In the genomic region with DNA sequence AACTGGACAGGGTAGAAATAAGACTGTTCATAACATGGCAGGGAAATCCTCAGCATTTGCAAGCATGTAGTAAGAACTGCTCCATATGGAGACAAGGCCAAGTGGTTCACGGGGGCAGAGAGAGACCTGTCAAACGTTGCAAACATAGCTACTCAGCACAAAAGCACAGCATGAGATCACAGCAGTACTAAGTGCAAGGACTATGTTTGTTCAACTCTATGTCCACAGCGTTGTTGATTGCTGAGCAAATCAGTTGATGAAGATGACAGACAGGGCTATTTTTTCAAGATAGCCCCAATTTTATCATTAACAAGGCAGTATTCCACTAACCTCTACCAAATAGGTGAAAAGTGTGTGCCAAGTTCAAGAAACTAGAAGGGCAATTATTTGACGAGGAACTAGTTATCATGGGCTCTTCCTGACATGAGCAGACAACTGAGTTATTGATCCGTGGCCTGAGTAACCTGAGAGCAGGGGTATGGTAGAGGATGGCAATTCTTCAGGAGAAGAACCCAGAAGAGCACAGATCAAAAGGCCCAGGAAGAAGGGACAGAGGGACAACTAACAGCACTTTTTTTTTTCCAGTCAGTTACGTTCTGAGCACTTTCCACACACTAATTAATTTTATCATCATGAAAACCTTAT, we compare ENCODE assay signal across 1 cellular context.
TF ChIP-seq lines count a peak whose summit lies in the region.

No MANE protein-coding gene starts in this region.

TF ChIP-seq in HepG2, 621 proteins besides CTCF, POLR2A, EP300 and RAD21 (continued from another document and continues in another):
- TF ChIP-seq, protein P1, sequence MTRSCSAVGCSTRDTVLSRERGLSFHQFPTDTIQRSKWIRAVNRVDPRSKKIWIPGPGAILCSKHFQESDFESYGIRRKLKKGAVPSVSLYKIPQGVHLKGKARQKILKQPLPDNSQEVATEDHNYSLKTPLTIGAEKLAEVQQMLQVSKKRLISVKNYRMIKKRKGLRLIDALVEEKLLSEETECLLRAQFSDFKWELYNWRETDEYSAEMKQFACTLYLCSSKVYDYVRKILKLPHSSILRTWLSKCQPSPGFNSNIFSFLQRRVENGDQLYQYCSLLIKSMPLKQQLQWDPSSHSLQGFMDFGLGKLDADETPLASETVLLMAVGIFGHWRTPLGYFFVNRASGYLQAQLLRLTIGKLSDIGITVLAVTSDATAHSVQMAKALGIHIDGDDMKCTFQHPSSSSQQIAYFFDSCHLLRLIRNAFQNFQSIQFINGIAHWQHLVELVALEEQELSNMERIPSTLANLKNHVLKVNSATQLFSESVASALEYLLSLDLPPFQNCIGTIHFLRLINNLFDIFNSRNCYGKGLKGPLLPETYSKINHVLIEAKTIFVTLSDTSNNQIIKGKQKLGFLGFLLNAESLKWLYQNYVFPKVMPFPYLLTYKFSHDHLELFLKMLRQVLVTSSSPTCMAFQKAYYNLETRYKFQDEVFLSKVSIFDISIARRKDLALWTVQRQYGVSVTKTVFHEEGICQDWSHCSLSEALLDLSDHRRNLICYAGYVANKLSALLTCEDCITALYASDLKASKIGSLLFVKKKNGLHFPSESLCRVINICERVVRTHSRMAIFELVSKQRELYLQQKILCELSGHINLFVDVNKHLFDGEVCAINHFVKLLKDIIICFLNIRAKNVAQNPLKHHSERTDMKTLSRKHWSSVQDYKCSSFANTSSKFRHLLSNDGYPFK (CRISPR knock-in tag; IDR thresholded peaks at IDR 0.05; ENCODE audit: borderline replicate concordance) = no peak
- TF ChIP-seq, protein P2, sequence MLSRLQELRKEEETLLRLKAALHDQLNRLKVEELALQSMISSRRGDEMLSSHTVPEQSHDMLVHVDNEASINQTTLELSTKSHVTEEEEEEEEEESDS (CRISPR knock-in tag; IDR thresholded peaks at IDR 0.05; ENCODE audit: borderline replicate concordance) = no peak
- TF ChIP-seq ZNF513 (CRISPR knock-in tag; conservative IDR thresholded peaks at IDR 0.05) = no peak
- peak; percentile 10; the same call in 1 of the 2 replicates for TF ChIP-seq MAX (IDR thresholded peaks at IDR 0.05)
- TF ChIP-seq, protein P3, sequence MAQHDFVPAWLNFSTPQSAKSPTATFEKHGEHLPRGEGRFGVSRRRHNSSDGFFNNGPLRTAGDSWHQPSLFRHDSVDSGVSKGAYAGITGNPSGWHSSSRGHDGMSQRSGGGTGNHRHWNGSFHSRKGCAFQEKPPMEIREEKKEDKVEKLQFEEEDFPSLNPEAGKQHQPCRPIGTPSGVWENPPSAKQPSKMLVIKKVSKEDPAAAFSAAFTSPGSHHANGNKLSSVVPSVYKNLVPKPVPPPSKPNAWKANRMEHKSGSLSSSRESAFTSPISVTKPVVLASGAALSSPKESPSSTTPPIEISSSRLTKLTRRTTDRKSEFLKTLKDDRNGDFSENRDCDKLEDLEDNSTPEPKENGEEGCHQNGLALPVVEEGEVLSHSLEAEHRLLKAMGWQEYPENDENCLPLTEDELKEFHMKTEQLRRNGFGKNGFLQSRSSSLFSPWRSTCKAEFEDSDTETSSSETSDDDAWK (CRISPR knock-in tag; IDR thresholded peaks at IDR 0.05) = no peak
- TF ChIP-seq, protein P4, sequence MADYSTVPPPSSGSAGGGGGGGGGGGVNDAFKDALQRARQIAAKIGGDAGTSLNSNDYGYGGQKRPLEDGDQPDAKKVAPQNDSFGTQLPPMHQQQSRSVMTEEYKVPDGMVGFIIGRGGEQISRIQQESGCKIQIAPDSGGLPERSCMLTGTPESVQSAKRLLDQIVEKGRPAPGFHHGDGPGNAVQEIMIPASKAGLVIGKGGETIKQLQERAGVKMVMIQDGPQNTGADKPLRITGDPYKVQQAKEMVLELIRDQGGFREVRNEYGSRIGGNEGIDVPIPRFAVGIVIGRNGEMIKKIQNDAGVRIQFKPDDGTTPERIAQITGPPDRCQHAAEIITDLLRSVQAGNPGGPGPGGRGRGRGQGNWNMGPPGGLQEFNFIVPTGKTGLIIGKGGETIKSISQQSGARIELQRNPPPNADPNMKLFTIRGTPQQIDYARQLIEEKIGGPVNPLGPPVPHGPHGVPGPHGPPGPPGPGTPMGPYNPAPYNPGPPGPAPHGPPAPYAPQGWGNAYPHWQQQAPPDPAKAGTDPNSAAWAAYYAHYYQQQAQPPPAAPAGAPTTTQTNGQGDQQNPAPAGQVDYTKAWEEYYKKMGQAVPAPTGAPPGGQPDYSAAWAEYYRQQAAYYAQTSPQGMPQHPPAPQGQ (CRISPR knock-in tag; IDR thresholded peaks at IDR 0.05; ENCODE audit: borderline replicate concordance) = no peak
- no peak for TF ChIP-seq HMG20B (CRISPR knock-in tag; conservative IDR thresholded peaks at IDR 0.05)
- peak; percentile 71 for TF ChIP-seq TBX2 (CRISPR knock-in tag; IDR thresholded peaks at IDR 0.05; ENCODE audit: borderline replicate concordance)
- no peak for TF ChIP-seq HOXD1 (CRISPR knock-in tag; IDR thresholded peaks at IDR 0.05)
- TF ChIP-seq SOX13 (IDR thresholded peaks at IDR 0.05) = peak; percentile 14; the same call in 1 of the 2 replicates
- peak in 1 of 2 experiments; percentile 47; a peak in 2 of 4 replicates for TF ChIP-seq SOX13 (CRISPR knock-in tag; conservative IDR thresholded peaks at IDR 0.05 in 1 of 2, IDR thresholded peaks at IDR 0.05 in 1 of 2)
- TF ChIP-seq, protein P5, sequence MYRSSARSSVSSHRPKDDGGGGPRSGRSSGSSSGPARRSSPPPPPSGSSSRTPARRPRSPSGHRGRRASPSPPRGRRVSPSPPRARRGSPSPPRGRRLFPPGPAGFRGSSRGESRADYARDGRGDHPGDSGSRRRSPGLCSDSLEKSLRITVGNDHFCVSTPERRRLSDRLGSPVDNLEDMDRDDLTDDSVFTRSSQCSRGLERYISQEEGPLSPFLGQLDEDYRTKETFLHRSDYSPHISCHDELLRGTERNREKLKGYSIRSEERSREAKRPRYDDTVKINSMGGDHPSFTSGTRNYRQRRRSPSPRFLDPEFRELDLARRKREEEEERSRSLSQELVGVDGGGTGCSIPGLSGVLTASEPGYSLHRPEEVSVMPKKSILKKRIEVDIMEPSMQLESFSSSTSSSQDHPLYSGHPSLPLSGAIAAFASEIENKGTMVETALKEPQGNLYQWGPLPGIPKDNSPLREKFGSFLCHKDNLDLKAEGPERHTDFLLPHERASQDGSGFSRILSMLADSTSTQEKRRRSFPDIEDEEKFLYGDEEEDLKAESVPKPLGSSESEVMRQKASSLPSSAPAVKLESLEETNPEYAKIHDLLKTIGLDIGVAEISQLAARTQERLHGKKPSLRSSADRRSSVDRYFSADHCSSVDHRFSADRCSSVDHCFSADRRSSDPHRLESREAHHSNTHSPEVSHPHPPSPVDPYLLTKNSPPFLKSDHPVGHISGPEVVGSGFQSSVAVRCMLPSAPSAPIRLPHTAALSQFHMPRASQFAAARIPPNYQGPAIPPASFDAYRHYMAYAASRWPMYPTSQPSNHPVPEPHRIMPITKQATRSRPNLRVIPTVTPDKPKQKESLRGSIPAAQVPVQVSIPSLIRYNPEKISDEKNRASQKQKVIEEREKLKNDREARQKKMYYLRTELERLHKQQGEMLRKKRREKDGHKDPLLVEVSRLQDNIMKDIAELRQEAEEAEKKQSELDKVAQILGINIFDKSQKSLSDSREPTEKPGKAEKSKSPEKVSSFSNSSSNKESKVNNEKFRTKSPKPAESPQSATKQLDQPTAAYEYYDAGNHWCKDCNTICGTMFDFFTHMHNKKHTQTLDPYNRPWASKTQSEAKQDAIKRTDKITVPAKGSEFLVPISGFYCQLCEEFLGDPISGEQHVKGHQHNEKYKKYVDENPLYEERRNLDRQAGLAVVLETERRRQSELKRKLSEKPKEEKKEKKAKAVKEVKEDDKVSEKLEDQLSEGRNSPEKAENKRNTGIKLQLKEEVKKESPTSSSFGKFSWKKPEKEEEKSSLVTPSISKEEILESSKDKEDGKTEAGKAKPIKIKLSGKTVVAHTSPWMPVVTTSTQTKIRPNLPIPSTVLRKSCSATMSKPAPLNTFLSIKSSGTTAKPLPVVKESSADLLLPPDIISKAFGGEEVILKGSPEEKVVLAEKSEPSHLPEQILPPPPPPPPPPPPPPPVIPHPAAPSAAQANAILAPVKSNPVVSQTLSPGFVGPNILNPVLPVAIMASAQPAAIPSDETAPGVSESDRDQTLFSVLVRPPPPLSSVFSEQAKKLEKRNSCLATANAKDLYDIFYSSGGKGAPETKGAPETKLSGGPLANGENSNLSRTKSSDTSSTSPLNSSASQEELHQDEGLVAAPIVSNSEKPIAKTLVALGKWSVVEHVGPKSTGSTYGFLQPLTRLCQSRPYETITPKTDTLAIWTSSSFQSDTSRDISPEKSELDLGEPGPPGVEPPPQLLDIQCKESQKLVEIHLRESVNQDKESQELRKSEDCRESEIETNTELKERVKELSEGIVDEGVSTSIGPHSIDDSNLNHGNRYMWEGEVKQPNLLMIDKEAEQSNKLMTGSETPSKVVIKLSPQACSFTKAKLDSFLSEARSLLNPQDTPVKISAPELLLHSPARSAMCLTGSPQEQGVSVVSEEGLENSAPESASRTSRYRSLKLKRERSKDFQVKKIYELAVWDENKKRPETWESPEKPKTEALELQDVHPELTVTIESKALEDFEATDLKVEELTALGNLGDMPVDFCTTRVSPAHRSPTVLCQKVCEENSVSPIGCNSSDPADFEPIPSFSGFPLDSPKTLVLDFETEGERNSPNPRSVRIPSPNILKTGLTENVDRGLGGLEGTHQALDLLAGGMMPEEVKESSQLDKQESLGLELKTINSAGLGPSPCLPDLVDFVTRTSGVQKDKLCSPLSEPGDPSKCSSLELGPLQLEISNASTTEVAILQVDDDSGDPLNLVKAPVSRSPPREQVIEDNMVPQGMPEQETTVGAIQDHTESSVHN (CRISPR knock-in tag; IDR thresholded peaks at IDR 0.05) = no peak
- TF ChIP-seq ZNF256 (CRISPR knock-in tag; conservative IDR thresholded peaks at IDR 0.05) = no peak
- TF ChIP-seq PLRG1 (conservative IDR thresholded peaks at IDR 0.05) = no peak
- peak; percentile 99 for TF ChIP-seq ZSCAN21 (CRISPR knock-in tag; IDR thresholded peaks at IDR 0.05; ENCODE audit: borderline replicate concordance)
- no peak for TF ChIP-seq TBL1XR1 (IDR thresholded peaks at IDR 0.05; ENCODE audit: borderline replicate concordance, low read length, partially characterized antibody)
- no peak for TF ChIP-seq AHR (CRISPR knock-in tag; IDR thresholded peaks at IDR 0.05)
- TF ChIP-seq EHMT2 (IDR thresholded peaks at IDR 0.05; ENCODE audit: borderline replicate concordance, low read depth, low read length) = 0 out of 2 replicates have a peak, but pooled peaks have one; percentile 33
- no peak for TF ChIP-seq SAFB2 (CRISPR knock-in tag; IDR thresholded peaks at IDR 0.05; ENCODE audit: borderline replicate concordance, low read depth)
- TF ChIP-seq NFE2L2 (IDR thresholded peaks at IDR 0.05; ENCODE audit: low read length) = no peak
- TF ChIP-seq, protein P6, sequence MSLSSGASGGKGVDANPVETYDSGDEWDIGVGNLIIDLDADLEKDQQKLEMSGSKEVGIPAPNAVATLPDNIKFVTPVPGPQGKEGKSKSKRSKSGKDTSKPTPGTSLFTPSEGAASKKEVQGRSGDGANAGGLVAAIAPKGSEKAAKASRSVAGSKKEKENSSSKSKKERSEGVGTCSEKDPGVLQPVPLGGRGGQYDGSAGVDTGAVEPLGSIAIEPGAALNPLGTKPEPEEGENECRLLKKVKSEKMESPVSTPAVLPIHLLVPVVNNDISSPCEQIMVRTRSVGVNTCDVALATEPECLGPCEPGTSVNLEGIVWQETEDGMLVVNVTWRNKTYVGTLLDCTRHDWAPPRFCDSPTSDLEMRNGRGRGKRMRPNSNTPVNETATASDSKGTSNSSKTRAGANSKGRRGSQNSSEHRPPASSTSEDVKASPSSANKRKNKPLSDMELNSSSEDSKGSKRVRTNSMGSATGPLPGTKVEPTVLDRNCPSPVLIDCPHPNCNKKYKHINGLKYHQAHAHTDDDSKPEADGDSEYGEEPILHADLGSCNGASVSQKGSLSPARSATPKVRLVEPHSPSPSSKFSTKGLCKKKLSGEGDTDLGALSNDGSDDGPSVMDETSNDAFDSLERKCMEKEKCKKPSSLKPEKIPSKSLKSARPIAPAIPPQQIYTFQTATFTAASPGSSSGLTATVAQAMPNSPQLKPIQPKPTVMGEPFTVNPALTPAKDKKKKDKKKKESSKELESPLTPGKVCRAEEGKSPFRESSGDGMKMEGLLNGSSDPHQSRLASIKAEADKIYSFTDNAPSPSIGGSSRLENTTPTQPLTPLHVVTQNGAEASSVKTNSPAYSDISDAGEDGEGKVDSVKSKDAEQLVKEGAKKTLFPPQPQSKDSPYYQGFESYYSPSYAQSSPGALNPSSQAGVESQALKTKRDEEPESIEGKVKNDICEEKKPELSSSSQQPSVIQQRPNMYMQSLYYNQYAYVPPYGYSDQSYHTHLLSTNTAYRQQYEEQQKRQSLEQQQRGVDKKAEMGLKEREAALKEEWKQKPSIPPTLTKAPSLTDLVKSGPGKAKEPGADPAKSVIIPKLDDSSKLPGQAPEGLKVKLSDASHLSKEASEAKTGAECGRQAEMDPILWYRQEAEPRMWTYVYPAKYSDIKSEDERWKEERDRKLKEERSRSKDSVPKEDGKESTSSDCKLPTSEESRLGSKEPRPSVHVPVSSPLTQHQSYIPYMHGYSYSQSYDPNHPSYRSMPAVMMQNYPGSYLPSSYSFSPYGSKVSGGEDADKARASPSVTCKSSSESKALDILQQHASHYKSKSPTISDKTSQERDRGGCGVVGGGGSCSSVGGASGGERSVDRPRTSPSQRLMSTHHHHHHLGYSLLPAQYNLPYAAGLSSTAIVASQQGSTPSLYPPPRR (CRISPR knock-in tag; IDR thresholded peaks at IDR 0.05; ENCODE audit: borderline replicate concordance) = peak; percentile 86
- no peak for TF ChIP-seq PRMT3 (CRISPR knock-in tag; IDR thresholded peaks at IDR 0.05; ENCODE audit: borderline replicate concordance, low read depth)
- TF ChIP-seq ZNF615 (CRISPR knock-in tag; IDR thresholded peaks at IDR 0.05; ENCODE audit: borderline replicate concordance) = no peak
